11 cellular contexts compared by ENCODE assay signal in genomic region chr17:29412780-29413565, GRCh38. TPM values are rescaled to one million over a fixed set of nuclear protein-coding genes. Genes with fewer than 3 reads are reported as not detected.
DNase-seq lines count a peak whose midpoint lies in the region; ATAC-seq and TF ChIP-seq lines count a peak whose summit lies in the region.
"Had no signal": no experiment of that assay in that cellular context is flagged by ENCODE, and none has a peak within 500 bp of the region (broad histone marks: within the 10 kb centered on the region; RNA-seq: fewer than 3 reads in every experiment).

No MANE protein-coding gene starts in this region.

- H3K27ac ChIP-seq in right atrium auricular region (no peak overlapping the region), SK-N-MC (peak overlapping the region; percentile 72), subcutaneous abdominal adipose tissue (ENCODE audit: low read depth, low read length) (peak overlapping the region; percentile 43)

- H3K36me3 ChIP-seq in right atrium auricular region (no peaks in the 10 kb centered on the region), SK-N-MC (ENCODE audit: insufficient read depth, low read length) (peaks cover 9% of the 10 kb centered on the region), subcutaneous abdominal adipose tissue (ENCODE audit: control insufficient read depth in 5 of 5, insufficient read depth in 5 of 5, low read length in 5 of 5) (peaks cover 0 to 5% (median under 1%) of the 10 kb centered on the region in 5 donors)

- peak; percentile 41 for ATAC-seq in left ventricle myocardium superior
- ATAC-seq in HG02798 (IDR thresholded peaks at IDR 0.05; ENCODE audit: poor library complexity, unreplicated experiment) = no peak
- no peak for ATAC-seq in HG02938 (IDR thresholded peaks at IDR 0.05; ENCODE audit: unreplicated experiment)

- H3K4me3 ChIP-seq in right atrium auricular region = no peak overlapping the region
- 0 out of 2 replicates have a peak overlapping the region, but pooled peaks have one; percentile 3 for H3K4me3 ChIP-seq in SK-N-MC
- H3K4me3 ChIP-seq in fibroblast of pulmonary artery (replicated peaks; ENCODE audit: low read depth, low read length) = no peak overlapping the region
- no peak overlapping the region for H3K4me3 ChIP-seq in subcutaneous abdominal adipose tissue (ENCODE audit: low read depth in 1 of 5, low read length in 5 of 5)

- no peaks in the 10 kb centered on the region for H3K27me3 ChIP-seq in right atrium auricular region
- H3K27me3 ChIP-seq in subcutaneous abdominal adipose tissue (ENCODE audit: control insufficient read depth in 5 of 5, insufficient read depth in 4 of 5, low read length in 5 of 5) = no peaks in the 10 kb centered on the region

- H3K9ac ChIP-seq in SK-N-MC (ENCODE audit: insufficient read length) (no peak overlapping the region), subcutaneous abdominal adipose tissue (ENCODE audit: low read length in 5 of 5) (no peak overlapping the region)

- TF ChIP-seq CTCF in right atrium auricular region (IDR thresholded peaks at IDR 0.05) (no peak), fibroblast of pulmonary artery (IDR thresholded peaks at IDR 0.05; ENCODE audit: low read length, missing control alignments) (no peak)

- H3K4me1 ChIP-seq in right atrium auricular region (peaks cover 0 to 22% of the 10 kb centered on the region in 2 donors), subcutaneous abdominal adipose tissue (ENCODE audit: control insufficient read depth in 5 of 5, insufficient read depth in 5 of 5, low read length in 5 of 5) (peaks cover 0 to 26% (median 22%) of the 10 kb centered on the region in 5 donors)

- H3K9me3 ChIP-seq in right atrium auricular region (no peaks in the 10 kb centered on the region), SK-N-MC (ENCODE audit: low read depth, low read length) (no peaks in the 10 kb centered on the region), subcutaneous abdominal adipose tissue (ENCODE audit: control insufficient read depth in 5 of 5, low read length in 5 of 5) (no peaks in the 10 kb centered on the region)

- DNase-seq in left ventricle myocardium superior = no peak
- DNase-seq in right atrium auricular region (ENCODE audit: low spot score) = no peak
- peak; percentile 57 for DNase-seq in SK-N-MC (ENCODE audit: low read depth, low spot score)
- peak; percentile 54 for DNase-seq in fibroblast of pulmonary artery (ENCODE audit: low read depth)
- no peak for DNase-seq in NCI-H82 (lab: John Stamatoyannopoulos, UW)
- DNase-seq: activated naive CD4-positive, alpha-beta T cell treated with anti-CD3 and anti-CD28 coated beads, Interleukin-2, amount 10 ng/mL, durations not matched to agents 7 days and 5 days; DMS153; NCI-H1092 had no signal

- intact Hi-C loops in left ventricle myocardium superior (cut with micrococcal nuclease) = no loop called here

RNA-seq across cellular contexts. Expression of gene TAOK1, which starts 22.8 kb away (rescaled TPM):
- total RNA-seq in left ventricle myocardium superior (43.0 TPM), right atrium auricular region (10 to 100 TPM; 42.9 to 45.1 TPM)

Comparison
In these comparisons a context has a peak if more than half of its experiments do, and no peak if none do; other contexts are left out.
1. DNase-seq: peak in SK-N-MC (single experiment) and fibroblast of pulmonary artery (single experiment); none in left ventricle myocardium superior (single experiment), right atrium auricular region (single experiment) and NCI-H82 (single experiment).
2. H3K27ac ChIP-seq: peak in SK-N-MC (single experiment) and subcutaneous abdominal adipose tissue (single experiment); none in right atrium auricular region (0 of 2).